Comparison of ENCODE assay signal across 18 cellular contexts in the genomic region with DNA sequence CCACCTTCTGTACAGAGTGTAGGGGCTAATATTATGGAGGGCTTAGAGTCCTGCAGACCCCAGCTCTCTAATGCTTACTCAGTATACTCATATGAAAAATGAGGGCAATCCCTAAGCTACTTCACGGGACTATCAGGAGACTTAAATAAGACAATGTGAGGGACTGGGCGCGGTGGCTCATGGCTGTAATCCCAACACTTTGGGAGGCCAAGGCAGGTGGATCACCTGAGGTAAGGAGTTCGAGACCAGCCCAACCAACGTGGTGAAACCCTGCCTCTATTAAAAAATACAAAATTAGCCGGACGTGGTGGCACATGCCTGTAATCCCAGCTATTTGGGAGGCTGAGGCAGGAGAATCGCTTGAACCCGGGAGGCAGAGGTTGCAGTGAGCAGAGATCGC. TPM values are rescaled to one million over a fixed set of nuclear protein-coding genes. Genes with fewer than 3 reads are reported as not detected.
"Had no signal": no experiment of that assay in that cellular context is flagged by ENCODE, and none has a peak within 500 bp of the region (broad histone marks: within the 10 kb centered on the region; RNA-seq: fewer than 3 reads in every experiment).

No MANE protein-coding gene starts in this region.

RNA-seq across cellular contexts. Expression of gene KBTBD13, which starts 23.3 kb away (rescaled TPM):
- total RNA-seq: naive thymus-derived CD8-positive, alpha-beta T cell; natural killer cell treated with Interleukin-12 subunit alpha and Interleukin-12 subunit beta and Interleukin-15 and Interleukin-18, amount 100 ng/mL, for 72 hours; neural crest cell; omental fat pad; osteocyte; pancreas; pulmonary artery endothelial cell; smooth muscle cell; spleen; temporal lobe; thyroid gland; tibial nerve; upper lobe of left lung had no signal
- polyA plus RNA-seq: naive thymus-derived CD8-positive, alpha-beta T cell; pancreas; spleen had no signal

RNA-seq across cellular contexts. Expression of gene RASL12, which starts 32.0 kb away (rescaled TPM):
- total RNA-seq: naive thymus-derived CD8-positive, alpha-beta T cell; natural killer cell treated with Interleukin-12 subunit alpha and Interleukin-12 subunit beta and Interleukin-15 and Interleukin-18, amount 100 ng/mL, for 72 hours; pulmonary artery endothelial cell had no signal
- polyA plus RNA-seq: naive thymus-derived CD8-positive, alpha-beta T cell had no signal

RNA-seq across cellular contexts. Expression of gene SLC51B, which starts 54.6 kb away (rescaled TPM):
- total RNA-seq: naive thymus-derived CD8-positive, alpha-beta T cell; natural killer cell treated with Interleukin-12 subunit alpha and Interleukin-12 subunit beta and Interleukin-15 and Interleukin-18, amount 100 ng/mL, for 72 hours; neural crest cell; omental fat pad; osteocyte; posterior vena cava; pulmonary artery endothelial cell; right atrium auricular region; smooth muscle cell; spleen; temporal lobe; thoracic aorta; thyroid gland; urinary bladder; uterus had no signal
- polyA plus RNA-seq: naive thymus-derived CD8-positive, alpha-beta T cell; smooth muscle cell had no signal
